Comparison of ENCODE assay signal across 15 cellular contexts in the genomic region with DNA sequence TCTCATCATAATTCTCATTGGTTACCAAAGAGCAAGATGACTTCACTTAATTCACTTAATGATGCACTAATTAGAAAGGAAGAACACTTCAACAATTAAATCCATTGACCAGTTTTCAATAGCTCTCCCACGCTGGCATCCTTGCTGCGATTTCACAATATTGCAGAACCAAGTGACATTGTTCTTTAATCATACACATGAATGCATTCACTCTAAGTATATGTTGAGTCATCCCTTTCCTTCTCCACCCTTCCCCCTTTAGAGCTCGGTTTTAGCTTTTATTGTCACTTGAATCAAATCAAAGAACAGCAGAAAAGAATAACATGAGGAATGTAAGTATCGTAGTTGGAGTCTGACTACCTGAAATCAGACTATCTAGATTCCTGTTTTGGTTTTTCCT.
DNase-seq lines count a peak whose midpoint lies in the region; TF ChIP-seq lines count a peak whose summit lies in the region.
"Had no signal": no experiment of that assay in that cellular context is flagged by ENCODE, and none has a peak within 500 bp of the region (broad histone marks: within the 10 kb centered on the region; RNA-seq: fewer than 3 reads in every experiment).

No MANE protein-coding gene starts in this region.

- H3K27ac Mint-ChIP-seq in Calu3 (ENCODE audit: unreplicated experiment) = peak overlapping the region; percentile 90
- H3K27ac Mint-ChIP-seq: CD4-positive, alpha-beta T cell; naive thymus-derived CD8-positive, alpha-beta T cell had no signal

- H3K27me3 Mint-ChIP-seq in Calu3 (ENCODE audit: unreplicated experiment) = no peaks in the 10 kb centered on the region
- H3K27me3 Mint-ChIP-seq: CD4-positive, alpha-beta T cell had no signal

- H3K36me3 Mint-ChIP-seq in Calu3 (ENCODE audit: insufficient read depth, unreplicated experiment) = peaks cover 6% of the 10 kb centered on the region

- intact Hi-C loops in Calu3 (cut with micrococcal nuclease; ENCODE audit: unreplicated experiment) = no loop called here
- intact Hi-C loops in posterior vena cava (cut with DNase I) = no loop called here

- TF ChIP-seq RAD21 in Ishikawa (IDR thresholded peaks at IDR 0.05; ENCODE audit: low read depth) = peak; percentile 26; the same call in 1 of the 2 replicates

- peaks cover 23% of the 10 kb centered on the region for H3K4me1 Mint-ChIP-seq in Calu3 (ENCODE audit: low read depth, unreplicated experiment)
- H3K4me1 Mint-ChIP-seq: naive thymus-derived CD8-positive, alpha-beta T cell had no signal

- BruUV-seq in Calu3 (replicated peaks; lab: Mats Ljungman, UMichigan) = no TSS peak

- peak; percentile 81 for TF ChIP-seq EP300 in Ishikawa (IDR thresholded peaks at IDR 0.05; ENCODE audit: borderline replicate concordance)

- CTCF ChIA-PET in Calu3 (lab: Charles Lee) = interaction anchor here (0.7 to 1.1 kb wide), 4 partner anchors 30 to 1251 kb away, joined by 3 to 4 read pairs (median 3); no protein-coding TSS in a partner anchor

- DNase-seq in Calu3 = peak; percentile 36
- DNase-seq in SKM-1 (lab: John Stamatoyannopoulos, UW; ENCODE audit: unreplicated experiment) = peak; percentile 76
- DNase-seq in kidney tubule cell (ENCODE audit: low spot score) = peak; percentile 37
- DNase-seq in putamen (ENCODE audit: low spot score) = no peak
- no peak for DNase-seq in activated naive CD4-positive, alpha-beta T cell (lab: John Stamatoyannopoulos, UW)
- no peak for DNase-seq in NCI-H2107 treated with DMSO at 0.1 percent for 48 hours (lab: John Stamatoyannopoulos, UW; ENCODE audit: unreplicated experiment)
- DNase-seq in posterior vena cava (ENCODE audit: low spot score) = no peak
- DNase-seq: CD4-positive, alpha-beta T cell; KG1; left cardiac atrium; naive thymus-derived CD8-positive, alpha-beta T cell; NCI-H524; SHP77 treated with DMSO at 0.1 percent for 48 hours; WERI-Rb-1 had no signal

- no peak for TF ChIP-seq CTCF in Calu3 (IDR thresholded peaks at IDR 0.05; ENCODE audit: unreplicated experiment)

- H3K4me3 Mint-ChIP-seq in Calu3 (ENCODE audit: low read depth, unreplicated experiment) = peak overlapping the region; percentile 46
- H3K4me3 Mint-ChIP-seq: CD4-positive, alpha-beta T cell; naive thymus-derived CD8-positive, alpha-beta T cell had no signal

- H3K9me3 Mint-ChIP-seq in Calu3 (ENCODE audit: low read depth, unreplicated experiment) = peaks cover 12% of the 10 kb centered on the region

TF ChIP-seq in Ishikawa, 13 proteins besides CTCF, POLR2A, EP300 and RAD21:
- TF ChIP-seq, protein P1, sequence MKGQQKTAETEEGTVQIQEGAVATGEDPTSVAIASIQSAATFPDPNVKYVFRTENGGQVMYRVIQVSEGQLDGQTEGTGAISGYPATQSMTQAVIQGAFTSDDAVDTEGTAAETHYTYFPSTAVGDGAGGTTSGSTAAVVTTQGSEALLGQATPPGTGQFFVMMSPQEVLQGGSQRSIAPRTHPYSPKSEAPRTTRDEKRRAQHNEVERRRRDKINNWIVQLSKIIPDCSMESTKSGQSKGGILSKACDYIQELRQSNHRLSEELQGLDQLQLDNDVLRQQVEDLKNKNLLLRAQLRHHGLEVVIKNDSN (IDR thresholded peaks at IDR 0.05) = no peak
- TF ChIP-seq TAF1 (IDR thresholded peaks at IDR 0.05; ENCODE audit: low read depth) = no peak
- peak; percentile 99 for TF ChIP-seq CEBPB (IDR thresholded peaks at IDR 0.05)
- peak; percentile 46; the same call in 1 of the 2 replicates for TF ChIP-seq NFIC (IDR thresholded peaks at IDR 0.05)
- peak; percentile 68; the same call in 1 of the 2 replicates for TF ChIP-seq FOXM1 (IDR thresholded peaks at IDR 0.05; ENCODE audit: borderline replicate concordance, low read depth)
- peak; percentile 75 for TF ChIP-seq TEAD4 (IDR thresholded peaks at IDR 0.05)
- TF ChIP-seq EGR1 (IDR thresholded peaks at IDR 0.05) = peak; percentile 52
- TF ChIP-seq YY1 (IDR thresholded peaks at IDR 0.05; ENCODE audit: low read depth) = no peak
- TF ChIP-seq, protein P2, sequence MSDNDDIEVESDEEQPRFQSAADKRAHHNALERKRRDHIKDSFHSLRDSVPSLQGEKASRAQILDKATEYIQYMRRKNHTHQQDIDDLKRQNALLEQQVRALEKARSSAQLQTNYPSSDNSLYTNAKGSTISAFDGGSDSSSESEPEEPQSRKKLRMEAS (IDR thresholded peaks at IDR 0.05) = no peak
- TF ChIP-seq TCF12 (IDR thresholded peaks at IDR 0.05; ENCODE audit: low read depth) = peak; percentile 83

Comparison
In these comparisons a context has a peak if more than half of its experiments do, and no peak if none do; other contexts are left out.
1. DNase-seq: peak in Calu3 (single experiment), SKM-1 (single experiment) and kidney tubule cell (single experiment); none in putamen (single experiment), activated naive CD4-positive, alpha-beta T cell (0 of 4), NCI-H2107 treated with DMSO at 0.1 percent for 48 hours (single experiment) and posterior vena cava (single experiment).